ENCODE assay signal across 8 cellular contexts in genomic region chr1:107965112-107965991, GRCh38. TPM values are rescaled to one million over a fixed set of nuclear protein-coding genes. Genes with fewer than 3 reads are reported as not detected.
A peak's percentile ranks its signal among the peaks of the same experiment; 100 is the strongest.
DNase-seq lines count a peak whose midpoint lies in the region; ATAC-seq and TF ChIP-seq lines count a peak whose summit lies in the region.

VAV3 (minus strand) TSS chr1:107965180; CDS start chr1:107964869, 311 bp downstream.

- peaks cover 17% of the 10 kb centered on the region for H3K4me1 Mint-ChIP-seq in T-helper 1 cell treated with Interleukin-12 subunit alpha and Interleukin-12 subunit beta and Interleukin-4 antibody, amounts not matched to agents 30 μg/mL and 1 μg/mL, for 36 hours (ENCODE audit: low read depth)

- intact Hi-C loops in right cardiac atrium (cut with DNase I) (loop anchor here in 2 of 4 donors (10.0 kb wide), 1 partner anchor 181 kb away; no protein-coding TSS in a partner anchor), posterior vena cava (cut with DNase I) (no loop called here), vagina (cut with DNase I) (no loop called here)

- H3K4me3 Mint-ChIP-seq in T-helper 1 cell treated with Interleukin-12 subunit alpha and Interleukin-12 subunit beta and Interleukin-4 antibody, amounts not matched to agents 30 μg/mL and 1 μg/mL, for 36 hours, result peak within 1 kb of the TSS; percentile 89

- peak in 1 of 2 donors; percentile 7 for TF ChIP-seq POLR2A in vagina (IDR thresholded peaks at IDR 0.05)

- no peaks in the 10 kb centered on the region for H3K36me3 Mint-ChIP-seq in T-helper 1 cell treated with Interleukin-12 subunit alpha and Interleukin-12 subunit beta and Interleukin-4 antibody, amounts not matched to agents 30 μg/mL and 1 μg/mL, for 36 hours (ENCODE audit: low read depth)

- H3K9me3 ChIP-seq in right cardiac atrium (ENCODE audit: control insufficient read depth, low read length) (no peaks in the 10 kb centered on the region), vagina (no peaks in the 10 kb centered on the region)

- H3K36me3 ChIP-seq in vagina, result no peaks in the 10 kb centered on the region

- ATAC-seq in right cardiac atrium (peak; percentile 83 to 86), GM21390 (IDR thresholded peaks at IDR 0.05; ENCODE audit: unreplicated experiment) (no peak)

- peaks cover 29% of the 10 kb centered on the region for H3K27me3 Mint-ChIP-seq in T-helper 1 cell treated with Interleukin-12 subunit alpha and Interleukin-12 subunit beta and Interleukin-4 antibody, amounts not matched to agents 30 μg/mL and 1 μg/mL, for 36 hours (ENCODE audit: low read depth)

- H3K27me3 ChIP-seq in right cardiac atrium (ENCODE audit: control insufficient read depth, insufficient read depth) (no peaks in the 10 kb centered on the region), vagina (no peaks in the 10 kb centered on the region)

- no peak for TF ChIP-seq CTCF in vagina (IDR thresholded peaks at IDR 0.05)

- WGBS in right cardiac atrium, result under 1% methylated on average over 72 of the region's 72 CpGs

- H3K9me3 Mint-ChIP-seq in T-helper 1 cell treated with Interleukin-12 subunit alpha and Interleukin-12 subunit beta and Interleukin-4 antibody, amounts not matched to agents 30 μg/mL and 1 μg/mL, for 36 hours, result no peaks in the 10 kb centered on the region

- peak within 1 kb of the TSS; percentile 37 for H3K27ac ChIP-seq in right cardiac atrium (ENCODE audit: low read length)
- peak within 1 kb of the TSS; percentile 29 for H3K27ac ChIP-seq in vagina

- H3K4me3 ChIP-seq in right cardiac atrium (ENCODE audit: low read length), result peak within 1 kb of the TSS; percentile 93
- peak within 1 kb of the TSS; percentile 50 to 56 for H3K4me3 ChIP-seq in vagina

- peak within 1 kb of the TSS; percentile 74 for H3K27ac Mint-ChIP-seq in T-helper 1 cell treated with Interleukin-12 subunit alpha and Interleukin-12 subunit beta and Interleukin-4 antibody, amounts not matched to agents 30 μg/mL and 1 μg/mL, for 36 hours

- no peaks in the 10 kb centered on the region for H3K4me1 ChIP-seq in right cardiac atrium (ENCODE audit: control insufficient read depth, insufficient read depth, low read length)
- peaks cover 14% of the 10 kb centered on the region for H3K4me1 ChIP-seq in vagina

- peak; percentile 93 for DNase-seq in DMS53 (lab: John Stamatoyannopoulos, UW)
- peak; percentile 80 for DNase-seq in LHCN-M2 (ENCODE audit: low read depth)
- peak; percentile 84 for DNase-seq in astrocyte of the hippocampus (ENCODE audit: low read depth, low spot score)
- DNase-seq in right cardiac atrium, result peak; percentile 88 to 95 (median 94)
- DNase-seq in posterior vena cava (ENCODE audit: low spot score), result peak; percentile 94
- no peak for DNase-seq in vagina (ENCODE audit: extremely low spot score in 2 of 2)

RNA-seq across cellular contexts. Expression of gene VAV3, which starts in this region (rescaled TPM):
- total RNA-seq in LHCN-M2 (2014; rRNA removed), result 0.64 and 1.4 TPM in 2 replicates
- polyA plus RNA-seq in LHCN-M2 (2012), result 0.06 TPM
- 1 to 10 TPM; 2.2 to 4.0 (median 3.0) TPM for total RNA-seq in right cardiac atrium
- polyA plus RNA-seq in right cardiac atrium, result 0.79 TPM
- total RNA-seq in posterior vena cava, result 1 to 10 TPM; 7.3 to 7.9 TPM
- total RNA-seq in vagina, result 67.5 TPM

Comparison
In these comparisons a context has a peak if more than half of its experiments do, and no peak if none do; other contexts are left out.
1. DNase-seq: peak in DMS53 (single experiment), LHCN-M2 (single experiment), astrocyte of the hippocampus (single experiment), right cardiac atrium (3 of 3) and posterior vena cava (single experiment); none in vagina (0 of 2).